9 cellular contexts compared by ENCODE assay signal in genomic region chr4:184331155-184331995, GRCh38.
A peak's percentile ranks its signal among the peaks of the same experiment; 100 is the strongest.
DNase-seq lines count a peak whose midpoint lies in the region; ATAC-seq, FAIRE-seq and TF ChIP-seq lines count a peak whose summit lies in the region.
"Had no signal": no experiment of that assay in that cellular context is flagged by ENCODE, and none has a peak within 500 bp of the region (broad histone marks: within the 10 kb centered on the region; RNA-seq: fewer than 3 reads in every experiment).

No MANE protein-coding gene starts in this region.

- no peak for TF ChIP-seq EP300 in esophagus muscularis mucosa (IDR thresholded peaks at IDR 0.05)

- no peak overlapping the region for H3K9ac ChIP-seq in rectal smooth muscle tissue (ENCODE audit: low read length)

- ATAC-seq in HG02852 (IDR thresholded peaks at IDR 0.05; ENCODE audit: unreplicated experiment) (no peak), HG03159 (IDR thresholded peaks at IDR 0.05; ENCODE audit: unreplicated experiment) (no peak)

- peaks cover 8 to 36% (median 30%) of the 10 kb centered on the region in 4 donors for H3K4me1 ChIP-seq in esophagus muscularis mucosa
- H3K4me1 ChIP-seq in rectal smooth muscle tissue (ENCODE audit: control insufficient read depth, insufficient read depth, low read length), result peaks cover 7% of the 10 kb centered on the region

- no peaks in the 10 kb centered on the region for H3K9me3 ChIP-seq in esophagus muscularis mucosa

- H3K27me3 ChIP-seq in esophagus muscularis mucosa (no peaks in the 10 kb centered on the region), rectal smooth muscle tissue (ENCODE audit: control insufficient read depth, insufficient read depth, low read length) (no peaks in the 10 kb centered on the region)

- H3K27ac ChIP-seq in esophagus muscularis mucosa (replicated peaks in 1 of 4), result peak overlapping the region; percentile 54 to 78 (median 74)
- H3K27ac ChIP-seq in rectal smooth muscle tissue (ENCODE audit: low read depth, low read length), result peak overlapping the region; percentile 50

- intact Hi-C loops in esophagus muscularis mucosa (cut with DNase I), result no loop called here

- DNase-seq in GM12892 (ENCODE audit: insufficient read length) (no peak), NOMO-1 treated with DMSO at 0.1 percent for 48 hours (lab: John Stamatoyannopoulos, UW; ENCODE audit: unreplicated experiment) (peak; percentile 77), esophagus muscularis mucosa (ENCODE audit: extremely low spot score) (no peak), epidermal melanocyte (ENCODE audit: insufficient read length, low spot score) (no peak), D341Med (ENCODE audit: low spot score) (no peak)
- DNase-seq: cerebellar nuclear complex had no signal

- H3K4me3 ChIP-seq in esophagus muscularis mucosa (peak overlapping the region in 1 of 4 donors; percentile 7), rectal smooth muscle tissue (ENCODE audit: low read length) (no peak overlapping the region)

- FAIRE-seq in GM12892 (lab: Jason Lieb, UNC), result peak; percentile 68

- WGBS in esophagus muscularis mucosa, result 47% methylated on average over 10 of the region's 10 CpGs

- H3K36me3 ChIP-seq in esophagus muscularis mucosa, result no peaks in the 10 kb centered on the region
- H3K36me3 ChIP-seq in rectal smooth muscle tissue (ENCODE audit: control insufficient read depth, insufficient read depth, low read length), result no peaks in the 10 kb centered on the region

- TF ChIP-seq CTCF in esophagus muscularis mucosa (IDR thresholded peaks at IDR 0.05), result no peak

- TF ChIP-seq POLR2A in GM12892 (IDR thresholded peaks at IDR 0.05; ENCODE audit: low read depth, low read length) (no peak), esophagus muscularis mucosa (IDR thresholded peaks at IDR 0.05; ENCODE audit: low read depth) (no peak)
